1 cellular context compared by ENCODE assay signal in the genomic region with DNA sequence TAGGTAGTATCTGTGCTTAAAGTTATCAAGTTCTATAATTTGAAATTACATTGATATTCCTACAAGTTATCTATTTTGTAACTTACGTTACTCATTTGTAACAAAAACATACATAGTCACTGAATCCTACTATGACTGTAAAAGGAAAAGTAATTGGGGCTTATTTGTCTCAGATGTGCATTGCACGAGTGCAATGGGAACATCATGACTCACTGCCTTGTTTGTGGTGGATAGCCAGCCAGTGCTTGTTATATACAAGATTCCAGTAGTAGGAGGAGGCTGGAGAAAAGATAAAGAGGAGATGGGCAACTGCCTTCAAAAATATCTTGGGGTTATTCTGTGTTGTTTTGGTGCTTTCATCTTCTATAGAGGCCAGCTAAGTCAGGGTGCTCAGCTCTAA.
TF ChIP-seq lines count a peak whose summit lies in the region.

No MANE protein-coding gene starts in this region.

TF ChIP-seq in WTC11, 78 proteins besides CTCF, POLR2A, EP300 and RAD21 (continued from another document):
- TF ChIP-seq, protein P1, sequence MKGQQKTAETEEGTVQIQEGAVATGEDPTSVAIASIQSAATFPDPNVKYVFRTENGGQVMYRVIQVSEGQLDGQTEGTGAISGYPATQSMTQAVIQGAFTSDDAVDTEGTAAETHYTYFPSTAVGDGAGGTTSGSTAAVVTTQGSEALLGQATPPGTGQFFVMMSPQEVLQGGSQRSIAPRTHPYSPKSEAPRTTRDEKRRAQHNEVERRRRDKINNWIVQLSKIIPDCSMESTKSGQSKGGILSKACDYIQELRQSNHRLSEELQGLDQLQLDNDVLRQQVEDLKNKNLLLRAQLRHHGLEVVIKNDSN (CRISPR knock-in tag; IDR thresholded peaks at IDR 0.05) = no peak
- TF ChIP-seq NR3C1 (CRISPR knock-in tag; conservative IDR thresholded peaks at IDR 0.05; ENCODE audit: low read depth) (no peak), ZNF423 (CRISPR knock-in tag; IDR thresholded peaks at IDR 0.05) (no peak), TCF7 (CRISPR knock-in tag; IDR thresholded peaks at IDR 0.05; ENCODE audit: low read depth) (no peak), CREB1 (CRISPR knock-in tag; IDR thresholded peaks at IDR 0.05) (no peak), ZNF232 (CRISPR knock-in tag; IDR thresholded peaks at IDR 0.05) (no peak), RELA (CRISPR knock-in tag; IDR thresholded peaks at IDR 0.05; ENCODE audit: borderline replicate concordance) (no peak), NFE2L1 (CRISPR knock-in tag; IDR thresholded peaks at IDR 0.05) (no peak)
